ENCODE assay signal across 9 cellular contexts in genomic region chr14:63210812-63211211, GRCh38. TPM values are rescaled to one million over a fixed set of nuclear protein-coding genes. Genes with fewer than 3 reads are reported as not detected.
"Had no signal": no experiment of that assay in that cellular context is flagged by ENCODE, and none has a peak within 500 bp of the region (broad histone marks: within the 10 kb centered on the region; RNA-seq: fewer than 3 reads in every experiment).

No MANE protein-coding gene starts in this region.

- DNase-seq: GDM1, GF-D8 had no signal

- H3K4me3 ChIP-seq: GM12878 had no signal

- FAIRE-seq: G401.6, GM12878, GM12891, GM12892, GM18507, GM19239 had no signal

RNA-seq across cellular contexts. Expression of gene RHOJ, which starts 6.6 kb away (rescaled TPM):
- total RNA-seq: G401, GM12878 had no signal
- polyA plus RNA-seq: GM12878 had no signal
